In the genomic region with DNA sequence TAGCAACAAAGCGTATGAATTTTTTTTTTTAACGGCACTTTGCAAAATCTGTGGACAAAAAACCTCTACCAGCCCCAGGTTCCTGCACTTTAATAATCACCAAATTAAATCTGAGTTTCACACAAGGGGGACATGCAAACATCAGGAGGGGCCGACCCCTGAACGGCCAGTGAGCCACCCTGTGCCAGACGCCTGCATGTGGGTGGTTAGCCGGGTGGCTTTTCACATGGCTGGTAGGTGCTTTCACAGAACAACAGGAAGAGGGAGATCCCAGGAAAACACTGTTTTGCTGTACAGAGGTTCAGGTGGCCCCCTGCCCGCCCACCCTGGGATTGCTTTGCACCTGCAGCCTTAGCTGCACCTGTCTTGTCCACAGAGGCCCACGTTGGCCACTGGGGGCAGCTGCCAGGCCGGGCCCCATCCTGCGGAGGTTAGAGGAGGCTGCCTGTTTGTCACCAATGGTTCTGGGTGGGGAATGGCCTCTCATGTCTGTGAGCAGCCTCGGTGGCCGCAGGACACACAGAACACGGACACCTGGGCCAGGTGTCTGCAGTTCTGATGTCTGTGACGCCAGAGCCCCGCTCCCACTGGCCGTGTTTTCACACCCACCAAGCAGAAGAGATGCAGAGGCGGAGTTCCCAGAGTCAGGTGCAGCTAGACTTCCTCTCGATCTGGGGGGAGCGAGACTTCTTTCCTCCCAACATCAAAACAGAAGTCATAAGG, we compare ENCODE assay signal across 1 cellular context.
TF ChIP-seq lines count a peak whose summit lies in the region.

No MANE protein-coding gene starts in this region.

TF ChIP-seq in HepG2, 621 proteins besides CTCF, POLR2A, EP300 and RAD21 (continued from another document):
- TF ChIP-seq, protein P1, sequence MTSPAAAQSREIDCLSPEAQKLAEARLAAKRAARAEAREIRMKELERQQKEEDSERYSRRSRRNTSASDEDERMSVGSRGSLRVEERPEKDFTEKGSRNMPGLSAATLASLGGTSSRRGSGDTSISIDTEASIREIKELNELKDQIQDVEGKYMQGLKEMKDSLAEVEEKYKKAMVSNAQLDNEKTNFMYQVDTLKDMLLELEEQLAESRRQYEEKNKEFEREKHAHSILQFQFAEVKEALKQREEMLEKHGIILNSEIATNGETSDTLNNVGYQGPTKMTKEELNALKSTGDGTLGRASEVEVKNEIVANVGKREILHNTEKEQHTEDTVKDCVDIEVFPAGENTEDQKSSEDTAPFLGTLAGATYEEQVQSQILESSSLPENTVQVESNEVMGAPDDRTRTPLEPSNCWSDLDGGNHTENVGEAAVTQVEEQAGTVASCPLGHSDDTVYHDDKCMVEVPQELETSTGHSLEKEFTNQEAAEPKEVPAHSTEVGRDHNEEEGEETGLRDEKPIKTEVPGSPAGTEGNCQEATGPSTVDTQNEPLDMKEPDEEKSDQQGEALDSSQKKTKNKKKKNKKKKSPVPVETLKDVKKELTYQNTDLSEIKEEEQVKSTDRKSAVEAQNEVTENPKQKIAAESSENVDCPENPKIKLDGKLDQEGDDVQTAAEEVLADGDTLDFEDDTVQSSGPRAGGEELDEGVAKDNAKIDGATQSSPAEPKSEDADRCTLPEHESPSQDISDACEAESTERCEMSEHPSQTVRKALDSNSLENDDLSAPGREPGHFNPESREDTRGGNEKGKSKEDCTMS (CRISPR knock-in tag; conservative IDR thresholded peaks at IDR 0.05), result no peak
